ENCODE assay signal across 13 cellular contexts in genomic region chr18:77090546-77091200, GRCh38. TPM values are rescaled to one million over a fixed set of nuclear protein-coding genes. Genes with fewer than 3 reads are reported as not detected.
DNase-seq lines count a peak whose midpoint lies in the region; ATAC-seq, FAIRE-seq and TF ChIP-seq lines count a peak whose summit lies in the region.
"Had no signal": no experiment of that assay in that cellular context is flagged by ENCODE, and none has a peak within 500 bp of the region (broad histone marks: within the 10 kb centered on the region; RNA-seq: fewer than 3 reads in every experiment).

No MANE protein-coding gene starts in this region.

- H3K4me1 ChIP-seq in right atrium auricular region (peaks cover 0 to 46% of the 10 kb centered on the region in 2 donors), OCI-LY7 (ENCODE audit: insufficient read depth, low read length, poor library complexity, severe bottlenecking) (peaks cover 22% of the 10 kb centered on the region), kidney (ENCODE audit: control insufficient read depth in 1 of 2, insufficient read depth in 1 of 2, low read depth in 1 of 2, low read length in 2 of 2) (peaks cover 5 to 22% of the 10 kb centered on the region in 2 donors), upper lobe of right lung (peaks cover 26% of the 10 kb centered on the region)

- no peak for TF ChIP-seq CTCF in right atrium auricular region (IDR thresholded peaks at IDR 0.05)
- no peak for TF ChIP-seq CTCF in OCI-LY7 (conservative IDR thresholded peaks at IDR 0.05; ENCODE audit: low read length)
- TF ChIP-seq CTCF in kidney (IDR thresholded peaks at IDR 0.05; ENCODE audit: borderline replicate concordance, extremely low read depth, insufficient read depth) = no peak
- TF ChIP-seq CTCF in upper lobe of right lung (IDR thresholded peaks at IDR 0.05) = no peak
- TF ChIP-seq CTCF in GM20000 (IDR thresholded peaks at IDR 0.05; ENCODE audit: extremely low read depth, missing control alignments) = no peak

- H3K9ac ChIP-seq in kidney (ENCODE audit: low read length in 2 of 2) = no peak overlapping the region

- H3K4me3 ChIP-seq in right atrium auricular region (no peak overlapping the region), OCI-LY7 (ENCODE audit: low read depth, low read length, poor library complexity, severe bottlenecking) (no peak overlapping the region), kidney (ENCODE audit: low read length in 2 of 2) (no peak overlapping the region), upper lobe of right lung (no peak overlapping the region)

- H3K4me2 ChIP-seq in OCI-LY7 (ENCODE audit: low read length) = peak overlapping the region; percentile 50; the same call in 1 of the 2 replicates

- ATAC-seq in left cardiac atrium (no peak), upper lobe of right lung (peak; percentile 4), GM18873 (IDR thresholded peaks at IDR 0.05; ENCODE audit: low FRiP score, unreplicated experiment) (no peak)
- ATAC-seq: stimulated activated naive B cell treated with anti-CD40 and anti-IgM and Interleukin-4, amounts not matched to agents 10 μg/mL and 1 μg/mL and 100 μg/mL, for 72 hours had no signal

- no TSS peak for BruUV-seq in OCI-LY7 (replicated peaks; lab: Mats Ljungman, UMichigan)

- intact Hi-C loops in left cardiac atrium (cut with DNase I) = no loop called here
- intact Hi-C loops in OCI-LY7 (cut with micrococcal nuclease; ENCODE audit: unreplicated experiment) = no loop called here
- intact Hi-C loops in kidney (cut with DNase I) = no loop called here
- intact Hi-C loops in upper lobe of right lung (cut with DNase I) = no loop called here

- no peak for FAIRE-seq in kidney (lab: Jason Lieb, UNC)
- FAIRE-seq: RCC 7860, TTC549 had no signal

- no peaks in the 10 kb centered on the region for H4K20me1 ChIP-seq in OCI-LY7 (ENCODE audit: insufficient read depth, low read length)

- H3K9me3 ChIP-seq in right atrium auricular region (no peaks in the 10 kb centered on the region), OCI-LY7 (ENCODE audit: low read length) (no peaks in the 10 kb centered on the region), kidney (ENCODE audit: control insufficient read depth in 1 of 2, low read length in 2 of 2) (no peaks in the 10 kb centered on the region), upper lobe of right lung (no peaks in the 10 kb centered on the region)

- H3K9me2 ChIP-seq in OCI-LY7 (ENCODE audit: insufficient read depth, low read length) = no peaks in the 10 kb centered on the region

- CTCF ChIA-PET in OCI-LY7 (lab: Charles Lee; ENCODE audit: unreplicated experiment) = no interaction called here

- no peak overlapping the region for H2AFZ ChIP-seq in OCI-LY7 (ENCODE audit: low read length)

- no peaks in the 10 kb centered on the region for H3K36me3 ChIP-seq in right atrium auricular region
- H3K36me3 ChIP-seq in OCI-LY7 (ENCODE audit: insufficient read depth, low read length) = no peaks in the 10 kb centered on the region; the same call in 1 of the 2 replicates
- peaks cover 0 to 3% of the 10 kb centered on the region in 2 donors for H3K36me3 ChIP-seq in kidney (ENCODE audit: control insufficient read depth in 1 of 2, insufficient read depth in 2 of 2, low read length in 2 of 2)
- peaks cover 8% of the 10 kb centered on the region for H3K36me3 ChIP-seq in upper lobe of right lung

- H3K27ac ChIP-seq in right atrium auricular region (peak overlapping the region; percentile 26 to 62), OCI-LY7 (ENCODE audit: low read depth, low read length, poor library complexity, severe bottlenecking) (no peak overlapping the region), kidney (ENCODE audit: low read depth in 2 of 2, low read length in 2 of 2) (peak overlapping the region; percentile 30 to 49), upper lobe of right lung (no peak overlapping the region)

- H3K27me3 ChIP-seq in right atrium auricular region = no peaks in the 10 kb centered on the region
- H3K27me3 ChIP-seq in upper lobe of right lung = no peaks in the 10 kb centered on the region

- DNase-seq in right atrium auricular region (ENCODE audit: low spot score) (no peak), left cardiac atrium (no peak), OCI-LY7 (ENCODE audit: low spot score) (no peak), kidney (no peak), upper lobe of right lung (no peak), GM20000 (ENCODE audit: low spot score) (no peak), NCI-H2227 treated with DMSO at 0.1 percent for 48 hours (lab: John Stamatoyannopoulos, UW) (no peak)
- DNase-seq: GOT3; NCI-H2107; stimulated activated naive B cell treated with anti-CD40 and anti-IgM and Interleukin-4, amounts not matched to agents 10 μg/mL and 1 μg/mL and 100 μg/mL, for 72 hours had no signal

- H3K79me2 ChIP-seq in OCI-LY7 (ENCODE audit: insufficient read depth, low read depth, low read length) = no peaks in the 10 kb centered on the region

- POLR2A ChIA-PET in OCI-LY7 (lab: Charles Lee) = no interaction called here

RNA-seq across cellular contexts. Expression of gene MBP, which starts 41.9 kb away (rescaled TPM):
- total RNA-seq in right atrium auricular region = 10 to 100 TPM; 15.4 to 15.8 TPM
- 10 to 100 TPM; 21.7 to 24.7 TPM for total RNA-seq in left cardiac atrium
- total RNA-seq in OCI-LY7 (2014; rRNA removed; shearing (Covaris generic)) = 13.5 and 16.4 TPM in 2 replicates
- 25.2 and 28.9 TPM in 2 replicates for total RNA-seq in OCI-LY7 (2022)
- 61.2 TPM for total RNA-seq in kidney
- 15.1 TPM for polyA plus RNA-seq in kidney (ENCODE audit: insufficient read depth, low read depth, low replicate concordance)
- 78.9 TPM for total RNA-seq in upper lobe of right lung

Comparison
In these comparisons a context has a peak if more than half of its experiments do, and no peak if none do; other contexts are left out.
1. H3K27ac ChIP-seq: peak in right atrium auricular region (2 of 2) and kidney (2 of 2); none in OCI-LY7 (single experiment) and upper lobe of right lung (single experiment).